1 cellular context compared by ENCODE assay signal in the genomic region with DNA sequence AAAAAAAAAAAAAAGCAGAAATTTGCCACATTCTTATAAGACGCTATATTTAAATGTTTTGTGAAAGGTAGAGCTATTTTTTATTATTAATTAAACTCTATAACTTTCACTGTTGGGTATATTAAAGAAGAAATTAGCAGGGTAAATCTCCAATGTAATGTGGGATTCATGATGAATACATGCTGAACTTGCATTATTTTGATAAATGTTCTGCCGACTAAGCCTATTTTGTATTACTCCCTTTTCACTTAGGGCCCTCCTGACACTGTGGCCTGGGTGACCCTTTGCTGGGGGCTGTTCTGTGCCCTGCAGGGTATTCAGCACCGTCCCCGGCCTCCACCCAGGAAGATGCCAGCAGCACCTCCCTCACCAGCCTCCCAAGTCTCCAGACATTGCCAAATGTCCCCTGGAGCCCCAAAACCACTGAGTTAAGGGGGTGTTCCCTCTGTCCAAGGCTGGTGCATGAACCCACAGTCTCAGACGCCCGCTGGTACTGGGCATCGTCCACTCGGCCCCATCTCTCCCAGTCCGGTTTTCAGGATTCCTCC.
A peak's percentile ranks its signal among the peaks of the same experiment; 100 is the strongest.
TF ChIP-seq lines count a peak whose summit lies in the region.

No MANE protein-coding gene starts in this region.

TF ChIP-seq in IMR-90, 13 proteins besides CTCF, POLR2A, EP300 and RAD21:
- TF ChIP-seq BHLHE40 (IDR thresholded peaks at IDR 0.05; ENCODE audit: low read depth, low read length) (no peak), MAFK (IDR thresholded peaks at IDR 0.05; ENCODE audit: low read depth, low read length) (peak; percentile 57; the same call in 1 of the 2 replicates)
